In the genomic region with DNA sequence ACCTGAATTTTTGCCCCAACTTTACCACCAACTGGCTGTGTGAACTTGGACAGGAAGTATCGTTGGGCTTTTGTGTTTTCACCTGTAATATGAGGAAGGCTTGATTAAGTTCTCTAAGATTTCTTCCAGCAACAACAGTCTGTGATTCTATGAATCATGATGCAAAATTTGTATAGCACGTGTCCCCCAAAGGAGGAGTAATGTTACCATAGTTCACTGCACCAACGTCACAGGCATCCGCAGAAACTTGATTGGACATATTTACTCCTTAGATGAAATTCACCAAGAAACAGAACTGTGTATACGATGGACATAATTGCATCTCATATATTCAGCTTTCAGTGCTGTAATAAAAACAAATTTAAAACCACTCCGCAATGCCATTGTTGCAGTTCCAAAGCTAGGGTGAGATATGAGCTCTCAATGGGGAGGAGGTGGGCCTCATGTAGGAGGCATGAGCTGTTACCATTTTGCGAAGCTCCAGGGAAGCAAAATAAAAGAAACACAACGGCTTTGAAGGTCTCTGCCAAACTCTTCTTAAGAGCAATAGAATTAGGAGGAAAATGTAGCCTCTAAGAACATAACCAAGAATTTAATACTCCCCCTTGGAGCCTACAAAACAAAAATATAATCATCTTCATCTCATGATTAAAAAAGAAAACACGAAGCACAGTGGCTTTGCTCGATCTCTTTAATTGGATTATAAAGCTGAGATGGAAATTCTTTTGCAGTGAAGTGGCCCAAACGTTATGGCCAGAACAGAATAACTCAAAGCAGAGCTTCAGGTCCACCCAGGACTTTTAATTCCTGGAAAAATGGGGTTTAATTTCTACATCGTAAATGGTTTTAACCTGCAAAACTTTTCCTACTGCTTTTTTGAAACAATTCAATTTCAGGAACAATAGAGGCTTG, we compare ENCODE assay signal across 30 cellular contexts.
DNase-seq lines count a peak whose midpoint lies in the region; ATAC-seq and TF ChIP-seq lines count a peak whose summit lies in the region.
"Had no signal": no experiment of that assay in that cellular context is flagged by ENCODE, and none has a peak within 500 bp of the region (broad histone marks: within the 10 kb centered on the region; RNA-seq: fewer than 3 reads in every experiment).

No MANE protein-coding gene starts in this region.

- no peak overlapping the region for H3K4me2 ChIP-seq in IMR-90 (ENCODE audit: low read depth, low read length)
- no peak overlapping the region for H3K4me2 ChIP-seq in mesenchymal stem cell (ENCODE audit: low read length, poor library complexity, severe bottlenecking)

- ATAC-seq in IMR-90 (ENCODE audit: low read depth): no peak
- no peak for ATAC-seq in omental fat pad (ENCODE audit: low FRiP score)
- ATAC-seq in CD4-positive, alpha-beta T cell (ENCODE audit: poor library complexity): no peak
- ATAC-seq: activated CD8-positive, alpha-beta T cell treated with anti-CD3 and anti-CD28 coated beads for 36 hours; foreskin keratinocyte had no signal

- no peaks in the 10 kb centered on the region for H3K79me2 ChIP-seq in ACC112 (ENCODE audit: control insufficient read depth, insufficient read depth, low read length, unreplicated experiment)

- no peak overlapping the region for H3K4me3 Mint-ChIP-seq in CD4-positive, alpha-beta T cell
- H3K4me3 Mint-ChIP-seq: activated B cell treated with CpG ODN at 0.5 μM for 24 hours; activated CD8-positive, alpha-beta T cell treated with anti-CD3 and anti-CD28 coated beads for 36 hours; activated T-cell treated with anti-CD3 and anti-CD28 coated beads, Interleukin-2, amount 50 U/mL, for 24 hours; CD14-positive monocyte; naive B cell; T-helper 2 cell treated with Interferon-gamma antibody and Interleukin-4, amounts not matched to agents 5 μg/mL and 100 μg/mL, for 36 hours had no signal

- H2BK5ac ChIP-seq in IMR-90 (ENCODE audit: low read depth, low read length, poor library complexity, severe bottlenecking): no peak overlapping the region
- H2BK5ac ChIP-seq in mesenchymal stem cell (ENCODE audit: low read depth, low read length, poor library complexity, severe bottlenecking): no peak overlapping the region

- peak overlapping the region; percentile 16 for H2AFZ ChIP-seq in ACC112 (ENCODE audit: low read length, unreplicated experiment)
- H2AFZ ChIP-seq in IMR-90 (replicated peaks; ENCODE audit: low read length, poor library complexity): no peak overlapping the region
- no peak overlapping the region for H2AFZ ChIP-seq in mesenchymal stem cell (ENCODE audit: low read depth, low read length)

- intact Hi-C loops in IMR-90 (cut with micrococcal nuclease): no loop called here
- intact Hi-C loops in dorsolateral prefrontal cortex (cut with DNase I): no loop called here
- intact Hi-C loops in CD4-positive, alpha-beta T cell (cut with DNase I, micrococcal nuclease): no loop called here

- no peak overlapping the region for H4K91ac ChIP-seq in IMR-90 (ENCODE audit: insufficient read depth, low read depth, low read length)
- no peak overlapping the region for H4K91ac ChIP-seq in mesenchymal stem cell (ENCODE audit: low read length)

- H2AK9ac ChIP-seq in IMR-90 (replicated peaks; ENCODE audit: low read depth, low read length, poor library complexity): no peak overlapping the region

- no peak overlapping the region for H3K56ac ChIP-seq in IMR-90 (ENCODE audit: extremely low read depth, insufficient read depth, low read length)

- no peaks in the 10 kb centered on the region for H3K36me3 Mint-ChIP-seq in CD4-positive, alpha-beta T cell (ENCODE audit: low read depth)
- H3K36me3 Mint-ChIP-seq: CD14-positive monocyte had no signal

- H3K27ac Mint-ChIP-seq in CD4-positive, alpha-beta T cell: no peak overlapping the region
- H3K27ac Mint-ChIP-seq: activated B cell treated with CpG ODN at 0.5 μM for 24 hours; activated CD8-positive, alpha-beta T cell treated with anti-CD3 and anti-CD28 coated beads for 36 hours; activated T-cell treated with anti-CD3 and anti-CD28 coated beads, Interleukin-2, amount 50 U/mL, for 24 hours; CD14-positive monocyte; T-helper 2 cell treated with Interferon-gamma antibody and Interleukin-4, amounts not matched to agents 5 μg/mL and 100 μg/mL, for 36 hours had no signal

- in situ Hi-C loops in IMR-90 (cut with MboI; ENCODE audit: low sequenced_read_pairs) (no loop called here), astrocyte of the spinal cord (cut with HindIII; ENCODE audit: low sequenced_read_pairs) (no loop called here), GM13976 (cut with MboI; ENCODE audit: low sequenced_read_pairs, unreplicated experiment) (no loop called here)

- DNase-seq in IMR-90: no peak
- peak; percentile 20 for DNase-seq in astrocyte of the spinal cord (ENCODE audit: low read depth, low spot score)
- DNase-seq in mesenchymal stem cell: no peak
- no peak for DNase-seq in omental fat pad (ENCODE audit: low spot score)
- no peak for DNase-seq in dorsolateral prefrontal cortex
- DNase-seq in CD4-positive, alpha-beta T cell: no peak
- no peak for DNase-seq in GM13976 (ENCODE audit: low spot score)
- DNase-seq: activated B cell treated with CpG ODN at 0.5 μM for 24 hours; activated CD8-positive, alpha-beta T cell treated with anti-CD3 and anti-CD28 coated beads for 36 hours; activated naive CD4-positive, alpha-beta T cell treated with Interleukin-2 at 50 U/mL for 16 hours; activated T-cell treated with anti-CD3 and anti-CD28 coated beads, Interleukin-2, amount 50 U/mL, for 24 hours; aorta; cerebellar nuclear complex; foreskin keratinocyte; hippocampal formation; mammary epithelial cell; MG63; naive B cell; NCI-H1436 treated with DMSO at 0.1 percent for 48 hours; NCI-H2171 treated with DMSO at 0.1 percent for 48 hours; NCI-H748 treated with DMSO at 0.1 percent for 48 hours; Peyer's patch; small intestine; stimulated activated CD4-positive, alpha-beta T cell treated with anti-CD3 and anti-CD28 coated beads, Interleukin-4, amount 100 ng/mL, for 24 hours; stomach; trophoblast cell had no signal

- H3K9me1 ChIP-seq in IMR-90 (ENCODE audit: insufficient read depth, low read length): no peaks in the 10 kb centered on the region

- H3K36me3 ChIP-seq in ACC112 (ENCODE audit: insufficient read depth, low read length) (no peaks in the 10 kb centered on the region), IMR-90 (ENCODE audit: control insufficient read depth, insufficient read depth, low read length) (no peaks in the 10 kb centered on the region), mesenchymal stem cell (ENCODE audit: control insufficient read depth in 1 of 2, insufficient read depth in 2 of 2, low read depth in 1 of 2, low read length in 2 of 2) (no peaks in the 10 kb centered on the region)
- H3K36me3 ChIP-seq: MG63, Peyer's patch, SJSA1, stomach had no signal

- 0 out of 2 replicates have a peak overlapping the region, but pooled peaks have one; percentile 51 for H3K23ac ChIP-seq in IMR-90 (ENCODE audit: low read depth, low read length)
- no peak overlapping the region for H3K23ac ChIP-seq in mesenchymal stem cell (ENCODE audit: low read length in 2 of 2)

- H2BK12ac ChIP-seq in mesenchymal stem cell (ENCODE audit: low read length in 2 of 2): no peak overlapping the region

- no peaks in the 10 kb centered on the region for H3K4me1 Mint-ChIP-seq in CD4-positive, alpha-beta T cell (ENCODE audit: low read depth)
- H3K4me1 Mint-ChIP-seq: activated B cell treated with CpG ODN at 0.5 μM for 24 hours, CD14-positive monocyte, naive B cell had no signal

- H3K27me3 ChIP-seq in ACC112 (ENCODE audit: insufficient read depth, low read length) (no peaks in the 10 kb centered on the region), IMR-90 (ENCODE audit: control insufficient read depth, insufficient read depth, low read length) (no peaks in the 10 kb centered on the region), mesenchymal stem cell (ENCODE audit: control insufficient read depth in 1 of 2, insufficient read depth in 1 of 2, low read length in 2 of 2) (no peaks in the 10 kb centered on the region), dorsolateral prefrontal cortex (peaks cover 0 to 1% (median 0%) of the 10 kb centered on the region in 45 donors)
- no peaks in the 10 kb centered on the region for H3K27me3 ChIP-seq in CD4-positive, alpha-beta T cell (ENCODE audit: control insufficient read depth, insufficient read depth, low read length)
- H3K27me3 ChIP-seq: foreskin keratinocyte, MG63, Peyer's patch, SJSA1, stomach had no signal

- H3K4ac ChIP-seq in IMR-90 (ENCODE audit: low read depth, low read length) (no peak overlapping the region), mesenchymal stem cell (ENCODE audit: low read depth in 1 of 2, low read length in 2 of 2) (no peak overlapping the region)

- H3K4me1 ChIP-seq in ACC112 (ENCODE audit: control insufficient read depth, insufficient read depth, low read length, unreplicated experiment): peaks cover 4% of the 10 kb centered on the region
- 0 out of 2 replicates have a peak, but pooled peaks cover 1% of the 10 kb centered on the region for H3K4me1 ChIP-seq in IMR-90 (ENCODE audit: control insufficient read depth, insufficient read depth, low read length)
- no peaks in the 10 kb centered on the region for H3K4me1 ChIP-seq in mesenchymal stem cell (ENCODE audit: control insufficient read depth, insufficient read depth, low read depth, low read length)
- H3K4me1 ChIP-seq: foreskin keratinocyte, Peyer's patch, SJSA1, stomach had no signal

- H4K5ac ChIP-seq in IMR-90 (ENCODE audit: low read depth, low read length): no peak overlapping the region

- POLR2A ChIA-PET in IMR-90 (lab: Charles Lee; ENCODE audit: unreplicated experiment): no interaction called here
- POLR2A ChIA-PET in CD4-positive, alpha-beta T cell (lab: Charles Lee): no interaction called here

- TF ChIP-seq CTCF in IMR-90 (conservative IDR thresholded peaks at IDR 0.05; ENCODE audit: low read depth, low read length) (no peak), astrocyte of the spinal cord (IDR thresholded peaks at IDR 0.05; ENCODE audit: low read depth, low read length) (no peak), omental fat pad (IDR thresholded peaks at IDR 0.05) (no peak), dorsolateral prefrontal cortex (IDR thresholded peaks at IDR 0.05 in 54 of 56, conservative IDR thresholded peaks at IDR 0.05 in 2 of 56; ENCODE audit: low read depth in 1 of 56, partially characterized antibody in 56 of 56) (no peak), GM13976 (IDR thresholded peaks at IDR 0.05; ENCODE audit: borderline replicate concordance, control extremely low read depth, extremely low read depth, insufficient read depth, missing control alignments) (no peak)
- no peak for TF ChIP-seq CTCF in CD4-positive, alpha-beta T cell (IDR thresholded peaks at IDR 0.05)

- TF ChIP-seq RAD21 in IMR-90 (IDR thresholded peaks at IDR 0.05; ENCODE audit: low read length): no peak

- H3K9me3 Mint-ChIP-seq in CD4-positive, alpha-beta T cell: no peaks in the 10 kb centered on the region

- H4K20me1 ChIP-seq in IMR-90 (ENCODE audit: insufficient read depth, low read length): no peaks in the 10 kb centered on the region

- dilution Hi-C loops in IMR-90 (cut with HindIII; ENCODE audit: low sequenced_read_pairs, unreplicated experiment): no loop called here

- no peak overlapping the region for H3K9ac ChIP-seq in IMR-90 (ENCODE audit: low read depth, low read length)
- H3K9ac ChIP-seq in mesenchymal stem cell (ENCODE audit: low read length): peak overlapping the region; percentile 51

- no peak overlapping the region for H3K14ac ChIP-seq in IMR-90 (replicated peaks; ENCODE audit: low read depth, low read length)
- no peak overlapping the region for H3K14ac ChIP-seq in mesenchymal stem cell (ENCODE audit: low read length in 2 of 2)

- H2BK20ac ChIP-seq in IMR-90 (ENCODE audit: low read depth, low read length): no peak overlapping the region

- no peaks in the 10 kb centered on the region for H3K27me3 Mint-ChIP-seq in CD4-positive, alpha-beta T cell
- H3K27me3 Mint-ChIP-seq: activated B cell treated with CpG ODN at 0.5 μM for 24 hours; activated CD8-positive, alpha-beta T cell treated with anti-CD3 and anti-CD28 coated beads for 36 hours; activated T-cell treated with anti-CD3 and anti-CD28 coated beads, Interleukin-2, amount 50 U/mL, for 24 hours had no signal

- no TSS peak for BruUV-seq in IMR-90 (replicated peaks; lab: Mats Ljungman, UMichigan)

- H3K27ac ChIP-seq in ACC112 (ENCODE audit: low read depth, low read length) (no peak overlapping the region), IMR-90 (ENCODE audit: insufficient read depth, low read length) (no peak overlapping the region), mesenchymal stem cell (ENCODE audit: low read length, poor library complexity, severe bottlenecking) (no peak overlapping the region), dorsolateral prefrontal cortex (no peak overlapping the region)
- H3K27ac ChIP-seq in CD4-positive, alpha-beta T cell (ENCODE audit: low read depth, low read length): no peak overlapping the region
- H3K27ac ChIP-seq: foreskin keratinocyte, Peyer's patch, SJSA1, stomach had no signal

- CTCF ChIA-PET in IMR-90 (lab: Yijun Ruan, JAX): interaction anchor here (0.6 kb wide), 3 partner anchors 12 to 964 kb away, joined by 3 to 5 read pairs (median 3); no protein-coding TSS in a partner anchor
- CTCF ChIA-PET in CD4-positive, alpha-beta T cell (lab: Charles Lee): interaction anchor here (0.9 kb wide), 1 partner anchor 12 kb away, joined by 3 read pairs; no protein-coding TSS in a partner anchor

- 93% methylated on average over 3 of the region's 12 CpGs; no CpG with 5 or more reads in 1 of the 2 experiments for WGBS in IMR-90 (ENCODE audit: extremely low coverage in 2 of 2, insufficient read length in 1 of 2), 2 experiments
- 88% methylated on average over 11 of the region's 12 CpGs for WGBS in mesenchymal stem cell

- H3K4me3 ChIP-seq in ACC112 (ENCODE audit: low read depth, low read length): no peak overlapping the region
- no peak overlapping the region for H3K4me3 ChIP-seq in IMR-90 (ENCODE audit: insufficient read depth, low read depth, low read length)
- H3K4me3 ChIP-seq in astrocyte of the spinal cord (ENCODE audit: low read depth, low read length): no peak overlapping the region
- peak overlapping the region in 1 of 2 experiments; percentile 33 for H3K4me3 ChIP-seq in mesenchymal stem cell (ENCODE audit: insufficient read depth in 1 of 2, low read depth in 1 of 2, low read length in 2 of 2)
- no peak overlapping the region for H3K4me3 ChIP-seq in dorsolateral prefrontal cortex
- H3K4me3 ChIP-seq: MG63, Peyer's patch, SJSA1, stomach had no signal

- H2AK5ac ChIP-seq in IMR-90 (ENCODE audit: low read depth, low read length) (no peak overlapping the region), mesenchymal stem cell (ENCODE audit: low read length, severe bottlenecking) (no peak overlapping the region)

- H3K9me3 ChIP-seq in IMR-90 (ENCODE audit: control insufficient read depth, insufficient read depth, low read length) (no peaks in the 10 kb centered on the region), mesenchymal stem cell (ENCODE audit: control insufficient read depth, low read length) (peaks cover 7% of the 10 kb centered on the region)
- H3K9me3 ChIP-seq in CD4-positive, alpha-beta T cell (ENCODE audit: control insufficient read depth, low read length): peaks cover 2% of the 10 kb centered on the region
- H3K9me3 ChIP-seq: MG63, Peyer's patch, SJSA1 had no signal

- no peak for TF ChIP-seq POLR2A in IMR-90 (IDR thresholded peaks at IDR 0.05; ENCODE audit: low read depth, low read length)

- H3K18ac ChIP-seq in IMR-90 (ENCODE audit: low read depth, low read length) (no peak overlapping the region), mesenchymal stem cell (ENCODE audit: low read depth in 1 of 2, low read length in 2 of 2) (no peak overlapping the region)

- H3K79me1 ChIP-seq in IMR-90 (ENCODE audit: low read depth in 1 of 2, low read length in 2 of 2): no peaks in the 10 kb centered on the region
- H3K79me1 ChIP-seq in mesenchymal stem cell (replicated peaks; ENCODE audit: low read length, poor library complexity, severe bottlenecking): no peaks in the 10 kb centered on the region

- H2BK15ac ChIP-seq in IMR-90 (ENCODE audit: low read depth, low read length) (no peak overlapping the region), mesenchymal stem cell (ENCODE audit: low read depth, poor library complexity, severe bottlenecking) (no peak overlapping the region)

- no peak overlapping the region for H2BK120ac ChIP-seq in IMR-90 (ENCODE audit: low read depth, low read length)
- H2BK120ac ChIP-seq in mesenchymal stem cell (ENCODE audit: low read depth, low read length): no peak overlapping the region

- H4K8ac ChIP-seq in IMR-90 (ENCODE audit: low read depth in 2 of 2, low read length in 2 of 2) (no peak overlapping the region), mesenchymal stem cell (ENCODE audit: low read length) (no peak overlapping the region)
